8 cellular contexts compared by ENCODE assay signal in genomic region chr6:27332692-27333641, GRCh38. TPM values are rescaled to one million over a fixed set of nuclear protein-coding genes. Genes with fewer than 3 reads are reported as not detected.
DNase-seq lines count a peak whose midpoint lies in the region; ATAC-seq, FAIRE-seq and TF ChIP-seq lines count a peak whose summit lies in the region.

No MANE protein-coding gene starts in this region.

- TF ChIP-seq CTCF in D721Med (IDR thresholded peaks at IDR 0.05; ENCODE audit: insufficient read depth, missing control alignments) (peak; percentile 5), bronchial epithelial cell (IDR thresholded peaks at IDR 0.05; ENCODE audit: insufficient read depth, low read length, severe bottlenecking) (no peak)

- DNase-seq in D721Med (ENCODE audit: insufficient read length, low spot score) = no peak
- peak; percentile 14 for DNase-seq in T follicular helper cell (ENCODE audit: low read depth)
- peak; percentile 71 for DNase-seq in bronchial epithelial cell (ENCODE audit: low read depth)
- peak; percentile 28 for DNase-seq in myocyte (ENCODE audit: low read depth)
- peak; percentile 70 for DNase-seq in urothelium cell line (ENCODE audit: low spot score)
- no peak for DNase-seq in NCI-H1436 treated with DMSO at 0.1 percent for 48 hours (lab: John Stamatoyannopoulos, UW)

- no peak for ATAC-seq in GM19035 (IDR thresholded peaks at IDR 0.05; ENCODE audit: unreplicated experiment)

- H3K9me3 ChIP-seq in HUES6 (ENCODE audit: control insufficient read depth, insufficient read depth, low read depth, low read length) = no peaks in the 10 kb centered on the region

- no peak for FAIRE-seq in D721Med (lab: Jason Lieb, UNC)
- FAIRE-seq in bronchial epithelial cell (lab: Jason Lieb, UNC) = no peak
- FAIRE-seq in urothelium cell line (lab: Jason Lieb, UNC) = no peak

- no peaks in the 10 kb centered on the region for H3K27me3 ChIP-seq in HUES6 (ENCODE audit: control insufficient read depth, insufficient read depth, low read length)
- no peaks in the 10 kb centered on the region for H3K27me3 ChIP-seq in bronchial epithelial cell (ENCODE audit: control insufficient read depth, insufficient read depth, low read length)

- H3K4me3 ChIP-seq in HUES6 (ENCODE audit: low read depth, low read length) (peak overlapping the region; percentile 90), bronchial epithelial cell (ENCODE audit: low read depth, low read length) (peak overlapping the region; percentile 31)

- peak overlapping the region; percentile 61 for H3K9ac ChIP-seq in HUES6 (ENCODE audit: low read length)

- no peak overlapping the region for H3K27ac ChIP-seq in HUES6 (ENCODE audit: low read depth, low read length)

- H3K36me3 ChIP-seq in HUES6 (ENCODE audit: control insufficient read depth, insufficient read depth, low read length) (no peaks in the 10 kb centered on the region), bronchial epithelial cell (ENCODE audit: control insufficient read depth, insufficient read depth, low read length) (no peaks in the 10 kb centered on the region)

- H3K4me1 ChIP-seq in HUES6 (ENCODE audit: control insufficient read depth, insufficient read depth, low read length) = no peaks in the 10 kb centered on the region

RNA-seq across cellular contexts. Expression of gene POM121L2, which starts 20.9 kb away (rescaled TPM):
- total RNA-seq in bronchial epithelial cell (not detected in 2 replicates), myocyte (not detected in 2 replicates)
- polyA plus RNA-seq in myocyte (2012) = not detected

RNA-seq across cellular contexts. Expression of gene ZNF391, which starts 55.6 kb away (rescaled TPM):
- 0.53 and 1.4 TPM in 2 replicates for total RNA-seq in bronchial epithelial cell
- total RNA-seq in myocyte = 0.03 and 0.16 TPM in 2 replicates
- polyA plus RNA-seq in myocyte (2012) = 0.21 TPM

Comparison
In these comparisons a context has a peak if more than half of its experiments do, and no peak if none do; other contexts are left out.
1. DNase-seq: peak in T follicular helper cell (single experiment), bronchial epithelial cell (single experiment), myocyte (single experiment) and urothelium cell line (single experiment); none in D721Med (single experiment) and NCI-H1436 treated with DMSO at 0.1 percent for 48 hours (single experiment).